9 cellular contexts compared by ENCODE assay signal in the genomic region with DNA sequence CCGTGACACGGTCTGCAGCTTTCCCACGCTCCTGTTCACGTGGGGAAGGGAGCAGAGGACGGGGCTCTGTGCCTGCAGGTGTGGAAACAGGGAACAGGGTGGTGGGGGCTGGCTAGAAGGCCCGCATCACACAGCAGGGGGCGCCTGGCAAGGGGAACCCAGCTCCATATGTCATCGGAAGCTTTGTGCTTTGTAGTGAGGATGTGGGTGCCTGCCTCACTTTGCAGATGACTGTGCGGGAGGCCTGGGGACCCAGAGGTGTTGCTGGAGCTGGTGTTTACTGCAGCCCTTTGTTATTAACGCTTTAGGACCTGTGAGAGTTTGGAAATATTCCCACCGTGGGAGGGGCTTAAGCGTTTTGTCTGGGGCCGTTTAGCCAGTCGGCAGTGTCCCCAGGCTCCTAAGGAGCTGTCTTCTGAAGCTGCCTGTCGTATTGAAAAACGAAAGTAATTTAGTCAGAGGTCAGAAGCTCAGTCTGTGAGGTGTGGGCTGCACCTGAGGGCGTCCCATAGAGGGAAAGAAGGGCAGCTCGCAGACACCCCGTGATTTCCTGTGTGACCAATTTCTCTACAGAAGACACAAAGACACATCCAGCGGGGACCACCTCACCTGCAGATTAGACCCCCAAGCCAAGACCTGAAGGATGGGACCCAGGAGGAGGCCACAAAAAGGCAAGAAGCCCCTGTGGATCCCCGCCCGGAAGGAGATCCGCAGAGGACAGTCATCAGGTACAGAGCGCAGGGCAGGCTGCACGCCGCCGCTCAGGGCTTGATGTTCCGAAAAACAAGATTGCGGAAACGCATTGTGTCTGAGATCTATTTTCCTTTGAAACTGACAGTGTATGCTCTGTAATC. TPM values are rescaled to one million over a fixed set of nuclear protein-coding genes. Genes with fewer than 3 reads are reported as not detected.
DNase-seq lines count a peak whose midpoint lies in the region; ATAC-seq and TF ChIP-seq lines count a peak whose summit lies in the region.
"Had no signal": no experiment of that assay in that cellular context is flagged by ENCODE, and none has a peak within 500 bp of the region (broad histone marks: within the 10 kb centered on the region; RNA-seq: fewer than 3 reads in every experiment).

No MANE protein-coding gene starts in this region.

- H3K4me1 ChIP-seq in prostate gland (replicated peaks) (no peaks in the 10 kb centered on the region), breast epithelium (no peaks in the 10 kb centered on the region)

- H3K4me3 Mint-ChIP-seq in chondrocyte (ENCODE audit: unreplicated experiment): no peak overlapping the region
- H3K4me3 Mint-ChIP-seq: neural crest cell had no signal

- H3K27ac ChIP-seq in VCaP (no peak overlapping the region), prostate gland (no peak overlapping the region), breast epithelium (no peak overlapping the region)

- H3K27me3 ChIP-seq in prostate gland (replicated peaks; ENCODE audit: insufficient read depth): no peaks in the 10 kb centered on the region
- no peaks in the 10 kb centered on the region for H3K27me3 ChIP-seq in breast epithelium

- DNase-seq in chondrocyte (ENCODE audit: low spot score) (no peak), prostate gland (ENCODE audit: low spot score) (no peak), breast epithelium (ENCODE audit: low spot score in 2 of 2) (no peak), hepatic stellate cell (ENCODE audit: low spot score) (no peak)
- DNase-seq in stimulated activated CD8-positive, alpha-beta memory T cell treated with anti-CD3 and anti-CD28 coated beads, Interleukin-4, amount 100 ng/mL, for 1 hour (ENCODE audit: low read depth in 2 of 2, low spot score in 1 of 2): peak; percentile 58 to 73

- peaks cover 0 to 5% of the 10 kb centered on the region in 2 donors for H3K36me3 ChIP-seq in prostate gland
- H3K36me3 ChIP-seq in breast epithelium: peaks cover 6% of the 10 kb centered on the region

- no peaks in the 10 kb centered on the region for H3K27me3 Mint-ChIP-seq in chondrocyte (ENCODE audit: low read depth)

- H3K9me3 ChIP-seq in prostate gland: no peaks in the 10 kb centered on the region
- H3K9me3 ChIP-seq in breast epithelium: no peaks in the 10 kb centered on the region

- no peak overlapping the region for H3K27ac Mint-ChIP-seq in chondrocyte (ENCODE audit: unreplicated experiment)

- peak; percentile 88 for ATAC-seq in GM18868 (IDR thresholded peaks at IDR 0.05; ENCODE audit: unreplicated experiment)
- ATAC-seq in HG02885 (IDR thresholded peaks at IDR 0.05; ENCODE audit: poor library complexity, unreplicated experiment): peak; percentile 84

- H3K36me3 Mint-ChIP-seq in chondrocyte (ENCODE audit: low read depth): peaks cover 21% of the 10 kb centered on the region

- TF ChIP-seq POLR2A in prostate gland (IDR thresholded peaks at IDR 0.05): no peak
- TF ChIP-seq POLR2A in breast epithelium (IDR thresholded peaks at IDR 0.05): no peak

- H3K9me3 Mint-ChIP-seq in chondrocyte (ENCODE audit: low read depth): no peaks in the 10 kb centered on the region
- H3K9me3 Mint-ChIP-seq: neural crest cell had no signal

- H3K4me1 Mint-ChIP-seq in chondrocyte (ENCODE audit: low read depth): no peaks in the 10 kb centered on the region
- H3K4me1 Mint-ChIP-seq: neural crest cell had no signal

- WGBS in prostate gland: 76% methylated on average over 30 of the region's 30 CpGs

- peak; percentile 21 for TF ChIP-seq CTCF in VCaP (conservative IDR thresholded peaks at IDR 0.05)
- peak; percentile 19 for TF ChIP-seq CTCF in chondrocyte (IDR thresholded peaks at IDR 0.05)
- TF ChIP-seq CTCF in prostate gland (IDR thresholded peaks at IDR 0.05): no peak
- TF ChIP-seq CTCF in breast epithelium (IDR thresholded peaks at IDR 0.05): no peak

- H3K4me3 ChIP-seq in prostate gland: no peak overlapping the region
- no peak overlapping the region for H3K4me3 ChIP-seq in breast epithelium

- intact Hi-C loops in prostate gland (cut with DNase I) (no loop called here), breast epithelium (cut with DNase I; ENCODE audit: low total_unique reads) (no loop called here)

RNA-seq across cellular contexts. Expression of gene MAN1B1, which starts 9.1 kb away (rescaled TPM):
- 105 to 117 TPM (median 106 TPM) in 3 replicates for total RNA-seq in chondrocyte
- 100 to 1,000 TPM in 1 of 2 donors, 10 to 100 TPM in 1; 67.4 to 107 TPM for total RNA-seq in prostate gland
- 10 to 100 TPM; 50.1 to 62.8 (median 50.8) TPM for total RNA-seq in breast epithelium

RNA-seq across cellular contexts. Expression of gene UAP1L1, which starts 18.6 kb away (rescaled TPM):
- 26.1 to 44.0 TPM (median 41.7 TPM) in 3 replicates for total RNA-seq in chondrocyte
- 10 to 100 TPM in 1 of 2 donors, 1 to 10 TPM in 1; 8.2 to 19.9 TPM for total RNA-seq in prostate gland
- total RNA-seq in breast epithelium: 10 to 100 TPM in 1 of 3 donors, 1 to 10 TPM in 2; 6.7 to 12.0 (median 6.9) TPM

RNA-seq across cellular contexts. Expression of gene DPP7, which starts 18.6 kb away (rescaled TPM):
- total RNA-seq in chondrocyte: 54.0 to 85.0 TPM (median 82.2 TPM) in 3 replicates
- 100 to 1,000 TPM; 147 to 235 TPM for total RNA-seq in prostate gland
- total RNA-seq in breast epithelium: 100 to 1,000 TPM; 115 to 137 (median 132) TPM

RNA-seq across cellular contexts. Expression of gene SAPCD2, which starts 25.5 kb away (rescaled TPM):
- 0.87 to 3.2 TPM (median 2.5 TPM) in 3 replicates for total RNA-seq in chondrocyte
- total RNA-seq in prostate gland: 10 to 100 TPM in 1 of 2 donors, 1 to 10 TPM in 1; 7.2 to 17.2 TPM
- total RNA-seq in breast epithelium: 1 to 10 TPM in 2 of 3 donors, under 1 TPM in 1; 0.96 to 2.9 (median 2.8) TPM

RNA-seq across cellular contexts. Expression of gene ENTPD2, which starts 42.0 kb away (rescaled TPM):
- 0.15 TPM in 1 of 3 replicates, not detected in the others for total RNA-seq in chondrocyte
- total RNA-seq in prostate gland: 10 to 100 TPM in 1 of 2 donors, 1 to 10 TPM in 1; 9.8 to 10.9 TPM
- total RNA-seq in breast epithelium: 1 to 10 TPM in 2 of 3 donors, under 1 TPM in 1; 0.16 to 6.7 (median 3.6) TPM
- total RNA-seq: neural crest cell had no signal

Comparison
In these comparisons a context has a peak if more than half of its experiments do, and no peak if none do; other contexts are left out.
1. CTCF ChIP-seq: peak in VCaP (single experiment) and chondrocyte (single experiment); none in prostate gland (0 of 4) and breast epithelium (0 of 3).
2. DNase-seq: peak in stimulated activated CD8-positive, alpha-beta memory T cell treated with anti-CD3 and anti-CD28 coated beads, Interleukin-4, amount 100 ng/mL, for 1 hour (2 of 2); none in chondrocyte (single experiment), prostate gland (single experiment), breast epithelium (0 of 2) and hepatic stellate cell (single experiment).